In the genomic region with DNA sequence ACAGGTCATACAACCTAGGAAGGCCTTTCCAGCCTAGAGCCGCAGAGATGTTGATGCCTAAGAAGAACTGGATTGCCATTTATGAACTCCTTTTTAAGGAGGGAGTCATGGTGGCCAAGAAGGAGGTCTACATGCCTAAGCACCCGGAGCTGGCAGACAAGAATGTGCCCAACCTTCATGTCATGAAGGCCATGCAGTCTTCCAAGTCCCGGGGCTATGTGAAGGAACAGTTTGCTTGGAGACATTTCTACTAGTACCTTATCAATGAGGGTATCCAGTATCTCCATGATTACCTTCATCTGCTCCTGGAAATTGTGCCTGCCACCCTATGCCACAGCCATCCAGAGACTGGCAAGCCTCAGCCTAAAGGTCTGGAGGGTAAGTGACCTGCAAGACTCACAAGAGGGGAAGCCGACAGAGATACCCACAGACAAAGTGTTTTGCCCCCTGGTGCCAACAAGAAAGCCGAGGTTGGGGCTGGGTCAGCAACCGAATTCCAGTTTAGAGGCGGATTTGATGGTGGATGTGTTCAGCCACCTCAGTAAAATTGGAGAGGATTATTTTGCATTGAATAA, we compare ENCODE assay signal across 29 cellular contexts.
"Had no signal": no experiment of that assay in that cellular context is flagged by ENCODE, and none has a peak within 500 bp of the region (broad histone marks: within the 10 kb centered on the region; RNA-seq: fewer than 3 reads in every experiment).

No MANE protein-coding gene starts in this region.

- DNase-seq: naive B cell; naive thymus-derived CD8-positive, alpha-beta T cell; nephron progenitor cell; nucleus accumbens; pancreas; psoas muscle; right cardiac atrium; right lobe of liver; stimulated activated CD4-positive, alpha-beta T cell treated with anti-CD3 and anti-CD28 coated beads, Interleukin-15, amount 100 ng/mL, for 24 hours; stimulated activated CD4-positive, alpha-beta T cell treated with anti-CD3 and anti-CD28 coated beads, Interleukin-2, amount 100 ng/mL, for 24 hours; stimulated activated CD4-positive, alpha-beta T cell treated with anti-CD3 and anti-CD28 coated beads, Interleukin-2, amount 100 ng/mL, for 48 hours; stimulated activated CD4-positive, alpha-beta T cell treated with anti-CD3 and anti-CD28 coated beads, Interleukin-4, amount 100 ng/mL, for 24 hours; stimulated activated naive B cell treated with anti-CD40 and anti-IgM and Interleukin-4, amounts not matched to agents 10 μg/mL and 1 μg/mL and 100 μg/mL, for 72 hours; stimulated activated naive CD4-positive, alpha-beta T cell treated with Interleukin-2 at 50 U/mL for 16 hours; stomach; thyroid gland; upper lobe of right lung; uterus had no signal

- H3K9me3 Mint-ChIP-seq: naive thymus-derived CD8-positive, alpha-beta T cell; natural killer cell treated with Interleukin-12 subunit alpha and Interleukin-12 subunit beta and Interleukin-15 and Interleukin-18, amount 100 ng/mL, for 72 hours; neural crest cell; stimulated activated effector memory CD8-positive, alpha-beta T cell treated with anti-CD3 and anti-CD28 coated beads, Interleukin-12 subunit alpha, Interleukin-12 subunit beta, amount 100 ng/mL, for 72 hours; stimulated activated naive CD8-positive, alpha-beta T cell treated with anti-CD3 and anti-CD28 coated beads, Interleukin-15, Interleukin-2, amounts not matched to agents 100 ng/mL and 50 ng/mL, for 24 hours; type B pancreatic cell had no signal

- H3K36me3 ChIP-seq: neutrophil, pancreas, right lobe of liver, stomach, thoracic aorta, thyroid gland, tibial nerve, upper lobe of right lung, uterus had no signal

- H3K4me3 Mint-ChIP-seq: naive B cell; naive thymus-derived CD8-positive, alpha-beta T cell; natural killer cell treated with Interleukin-12 subunit alpha and Interleukin-12 subunit beta and Interleukin-15 and Interleukin-18, amount 100 ng/mL, for 72 hours; nephron progenitor cell; neural crest cell; stimulated activated effector memory CD8-positive, alpha-beta T cell treated with anti-CD3 and anti-CD28 coated beads, Interleukin-12 subunit alpha, Interleukin-12 subunit beta, amount 100 ng/mL, for 72 hours; stimulated activated naive B cell treated with anti-CD40 and anti-IgM and Interleukin-4, amounts not matched to agents 10 μg/mL and 1 μg/mL and 100 μg/mL, for 72 hours; stimulated activated naive CD8-positive, alpha-beta T cell treated with anti-CD3 and anti-CD28 coated beads, Interleukin-15, Interleukin-2, amounts not matched to agents 100 ng/mL and 50 ng/mL, for 24 hours; type B pancreatic cell had no signal

- H3K4me3 ChIP-seq: pancreas, psoas muscle, right lobe of liver, skin epidermis, smooth muscle cell, stomach, thoracic aorta, thyroid gland, tibial nerve, upper lobe of right lung, uterus had no signal

- H3K27me3 ChIP-seq: neutrophil, pancreas, right lobe of liver, stomach, thyroid gland, upper lobe of right lung, uterus had no signal

- H3K27me3 Mint-ChIP-seq: natural killer cell treated with Interleukin-12 subunit alpha and Interleukin-12 subunit beta and Interleukin-15 and Interleukin-18, amount 100 ng/mL, for 72 hours; progenitor cell of endocrine pancreas; stimulated activated naive CD8-positive, alpha-beta T cell treated with anti-CD3 and anti-CD28 coated beads, Interleukin-15, Interleukin-2, amounts not matched to agents 100 ng/mL and 50 ng/mL, for 24 hours had no signal

- H3K4me1 ChIP-seq: psoas muscle, stomach, thyroid gland, tibial nerve, upper lobe of right lung, uterus had no signal

- H3K27ac Mint-ChIP-seq: natural killer cell treated with Interleukin-12 subunit alpha and Interleukin-12 subunit beta and Interleukin-15 and Interleukin-18, amount 100 ng/mL, for 72 hours; nephron progenitor cell; progenitor cell of endocrine pancreas; stimulated activated effector memory CD8-positive, alpha-beta T cell treated with anti-CD3 and anti-CD28 coated beads, Interleukin-12 subunit alpha, Interleukin-12 subunit beta, amount 100 ng/mL, for 72 hours; stimulated activated naive B cell treated with anti-CD40 and anti-IgM and Interleukin-4, amounts not matched to agents 10 μg/mL and 1 μg/mL and 100 μg/mL, for 72 hours; stimulated activated naive CD8-positive, alpha-beta T cell treated with anti-CD3 and anti-CD28 coated beads, Interleukin-15, Interleukin-2, amounts not matched to agents 100 ng/mL and 50 ng/mL, for 24 hours; type B pancreatic cell had no signal

- H3K9me3 ChIP-seq: neutrophil, pancreas, right lobe of liver, stomach, thoracic aorta, thyroid gland, upper lobe of right lung, uterus had no signal

- H3K27ac ChIP-seq: neutrophil, pancreas, psoas muscle, right lobe of liver, skin epidermis, stomach, thoracic aorta, thyroid gland, tibial nerve, upper lobe of right lung, uterus had no signal

- ATAC-seq: naive thymus-derived CD8-positive, alpha-beta T cell; natural killer cell treated with Interleukin-12 subunit alpha and Interleukin-12 subunit beta and Interleukin-15 and Interleukin-18, amount 100 ng/mL, for 72 hours; pancreas; psoas muscle; right cardiac atrium; right lobe of liver; stimulated activated effector memory CD8-positive, alpha-beta T cell treated with anti-CD3 and anti-CD28 coated beads, Interleukin-12 subunit alpha, Interleukin-12 subunit beta, amount 100 ng/mL, for 72 hours; stimulated activated naive B cell treated with anti-CD40 and anti-IgM and Interleukin-4, amounts not matched to agents 10 μg/mL and 1 μg/mL and 100 μg/mL, for 72 hours; upper lobe of right lung had no signal

- H3K4me1 Mint-ChIP-seq: naive thymus-derived CD8-positive, alpha-beta T cell; nephron progenitor cell; neural crest cell; stimulated activated effector memory CD8-positive, alpha-beta T cell treated with anti-CD3 and anti-CD28 coated beads, Interleukin-12 subunit alpha, Interleukin-12 subunit beta, amount 100 ng/mL, for 72 hours had no signal

- H3K36me3 Mint-ChIP-seq: naive B cell; naive thymus-derived CD8-positive, alpha-beta T cell; natural killer cell treated with Interleukin-12 subunit alpha and Interleukin-12 subunit beta and Interleukin-15 and Interleukin-18, amount 100 ng/mL, for 72 hours; stimulated activated effector memory CD8-positive, alpha-beta T cell treated with anti-CD3 and anti-CD28 coated beads, Interleukin-12 subunit alpha, Interleukin-12 subunit beta, amount 100 ng/mL, for 72 hours; stimulated activated naive B cell treated with anti-CD40 and anti-IgM and Interleukin-4, amounts not matched to agents 10 μg/mL and 1 μg/mL and 100 μg/mL, for 72 hours; type B pancreatic cell had no signal
